21 cellular contexts compared by ENCODE assay signal in genomic region chr12:127078577-127079350, GRCh38.
DNase-seq lines count a peak whose midpoint lies in the region; ATAC-seq, FAIRE-seq and TF ChIP-seq lines count a peak whose summit lies in the region.
"Had no signal": no experiment of that assay in that cellular context is flagged by ENCODE, and none has a peak within 500 bp of the region (broad histone marks: within the 10 kb centered on the region; RNA-seq: fewer than 3 reads in every experiment).

No MANE protein-coding gene starts in this region.

- 0 out of 2 replicates have a peak overlapping the region, but pooled peaks have one; percentile 2 for H3K27ac ChIP-seq in GM23248
- no peak overlapping the region for H3K27ac ChIP-seq in endothelial cell of umbilical vein (ENCODE audit: insufficient read depth, low read depth, low read length)
- no peak overlapping the region for H3K27ac ChIP-seq in right lobe of liver
- H3K27ac ChIP-seq in colonic mucosa, result no peak overlapping the region

- peak; percentile 43 for DNase-seq in AG10803 (ENCODE audit: low read depth)
- peak; percentile 69 for DNase-seq in GM23248
- peak; percentile 1 for DNase-seq in endothelial cell of umbilical vein (ENCODE audit: low read depth, low spot score)
- no peak for DNase-seq in right lobe of liver
- DNase-seq in activated T-cell treated with anti-CD3 and anti-CD28 coated beads, Interleukin-2, amount 50 U/mL, for 1 hour, result no peak
- DNase-seq in colonic mucosa, result no peak
- DNase-seq: AML-193; DMS79 treated with DMSO at 0.1 percent for 48 hours; HCEC 1CT; Karpas-422; NCI-H1092; NCI-H146; NCI-H2029 treated with DMSO at 0.1 percent for 48 hours; NCI-H2171; NCI-H446 treated with DMSO at 0.1 percent for 48 hours; NCI-H69; NK-92 treated with Interleukin-12 subunit alpha and Interleukin-12 subunit beta, amount 100 ng/mL, for 24 hours; OCI-M1; SHP77 had no signal

- dilution Hi-C loops in endothelial cell of umbilical vein (cut with MboI; ENCODE audit: extremely low pct_ligation_motif_present, low sequenced_read_pairs), result no loop called here

- no peak overlapping the region for H3K4me2 ChIP-seq in GM23248 (ENCODE audit: unreplicated experiment)
- no peak overlapping the region for H3K4me2 ChIP-seq in endothelial cell of umbilical vein (ENCODE audit: insufficient read depth, low read length)

- ATAC-seq in right lobe of liver (peak; percentile 46 to 76 (median 63)), GM21576 (IDR thresholded peaks at IDR 0.05; ENCODE audit: unreplicated experiment) (no peak)

- no peaks in the 10 kb centered on the region for H3K9me1 ChIP-seq in endothelial cell of umbilical vein (replicated peaks; ENCODE audit: control insufficient read depth, extremely low read depth, insufficient read depth, low read length)

- CTCF ChIA-PET in endothelial cell of umbilical vein (lab: Charles Lee), result no interaction called here

- H3K9me2 ChIP-seq in GM23248 (ENCODE audit: insufficient read depth), result no peaks in the 10 kb centered on the region

- H2AFZ ChIP-seq in GM23248, result peak overlapping the region; percentile 29; the same call in 1 of the 2 replicates
- no peak overlapping the region for H2AFZ ChIP-seq in endothelial cell of umbilical vein (ENCODE audit: low read depth, low read length)

- peaks cover 15% of the 10 kb centered on the region for H3K4me1 ChIP-seq in GM23248 (ENCODE audit: insufficient read depth)
- H3K4me1 ChIP-seq in endothelial cell of umbilical vein (ENCODE audit: control insufficient read depth, extremely low read depth, insufficient read depth, low read length), result peaks cover 3% of the 10 kb centered on the region
- peaks cover 0 to 10% (median 4%) of the 10 kb centered on the region in 4 donors for H3K4me1 ChIP-seq in right lobe of liver
- H3K4me1 ChIP-seq in colonic mucosa, result peaks cover 3% of the 10 kb centered on the region

- in situ Hi-C loops in GM23248 (cut with MboI), result no loop called here

- H3K79me2 ChIP-seq in GM23248 (ENCODE audit: insufficient read depth) (no peaks in the 10 kb centered on the region), endothelial cell of umbilical vein (ENCODE audit: control insufficient read depth, insufficient read depth, low read length) (no peaks in the 10 kb centered on the region)

- 28 to 32% methylated on average over 5 of the region's 5 CpGs for WGBS in GM23248 (ENCODE audit: low coverage in 1 of 2, low lambda C conversion rate in 2 of 2, missing lambda C conversion rate in 2 of 2), 2 experiments
- WGBS in right lobe of liver (ENCODE audit: insufficient coverage, low coverage, low lambda C conversion rate, missing lambda C conversion rate), result 40% methylated on average over 4 of the region's 5 CpGs

- no TSS peak for BruUV-seq in endothelial cell of umbilical vein (replicated peaks; lab: Mats Ljungman, UMichigan)

- no peaks in the 10 kb centered on the region for H3K36me3 ChIP-seq in GM23248 (ENCODE audit: low read depth)
- H3K36me3 ChIP-seq in endothelial cell of umbilical vein (ENCODE audit: control insufficient read depth in 2 of 2, extremely low read depth in 1 of 2, insufficient read depth in 2 of 2, low read length in 2 of 2), result no peaks in the 10 kb centered on the region
- no peaks in the 10 kb centered on the region for H3K36me3 ChIP-seq in right lobe of liver
- no peaks in the 10 kb centered on the region for H3K36me3 ChIP-seq in colonic mucosa

- intact Hi-C loops in endothelial cell of umbilical vein (cut with micrococcal nuclease), result no loop called here
- intact Hi-C loops in right lobe of liver (cut with DNase I), result no loop called here
- intact Hi-C loops in colonic mucosa (cut with DNase I), result no loop called here

- TF ChIP-seq CTCF in AG10803 (conservative IDR thresholded peaks at IDR 0.05; ENCODE audit: low read length), result no peak
- no peak for TF ChIP-seq CTCF in endothelial cell of umbilical vein (IDR thresholded peaks at IDR 0.05; ENCODE audit: extremely low read depth in 1 of 2, insufficient read depth in 1 of 2, low read depth in 1 of 2, low read length in 2 of 2)
- no peak for TF ChIP-seq CTCF in right lobe of liver (IDR thresholded peaks at IDR 0.05)
- TF ChIP-seq CTCF in colonic mucosa (IDR thresholded peaks at IDR 0.05), result no peak

- no peak overlapping the region for H3K4me3 ChIP-seq in AG10803 (ENCODE audit: low read length)
- no peak overlapping the region for H3K4me3 ChIP-seq in GM23248
- H3K4me3 ChIP-seq in endothelial cell of umbilical vein (replicated peaks in 1 of 3; ENCODE audit: insufficient read depth in 1 of 3, low read depth in 1 of 3, low read length in 3 of 3), result no peak overlapping the region
- H3K4me3 ChIP-seq in right lobe of liver, result no peak overlapping the region
- no peak overlapping the region for H3K4me3 ChIP-seq in colonic mucosa

- H3K9me3 ChIP-seq in GM23248 (ENCODE audit: low read depth) (no peaks in the 10 kb centered on the region), endothelial cell of umbilical vein (replicated peaks; ENCODE audit: control insufficient read depth, insufficient read depth, low read length) (no peaks in the 10 kb centered on the region), right lobe of liver (no peaks in the 10 kb centered on the region), colonic mucosa (no peaks in the 10 kb centered on the region)

- POLR2A ChIA-PET in endothelial cell of umbilical vein (lab: Charles Lee), result no interaction called here

- H3K9ac ChIP-seq in GM23248, result no peak overlapping the region
- no peak overlapping the region for H3K9ac ChIP-seq in endothelial cell of umbilical vein (replicated peaks; ENCODE audit: extremely low read depth, insufficient read depth, low read length)
- H3K9ac ChIP-seq in colonic mucosa (ENCODE audit: low read depth in 2 of 2, low read length in 2 of 2), result no peak overlapping the region

- H3K27me3 ChIP-seq in GM23248 (replicated peaks; ENCODE audit: insufficient read depth) (no peaks in the 10 kb centered on the region), endothelial cell of umbilical vein (ENCODE audit: control insufficient read depth in 2 of 2, insufficient read depth in 2 of 2, low read length in 2 of 2) (no peaks in the 10 kb centered on the region), right lobe of liver (no peaks in the 10 kb centered on the region), colonic mucosa (no peaks in the 10 kb centered on the region)

- no peaks in the 10 kb centered on the region for H4K20me1 ChIP-seq in GM23248 (ENCODE audit: insufficient read depth)
- H4K20me1 ChIP-seq in endothelial cell of umbilical vein (replicated peaks; ENCODE audit: control insufficient read depth, extremely low read depth, insufficient read depth, low read length), result no peaks in the 10 kb centered on the region

- FAIRE-seq in endothelial cell of umbilical vein (lab: Jason Lieb, UNC), result no peak
- FAIRE-seq: HTR-8/SVneo had no signal

- TF ChIP-seq POLR2A in endothelial cell of umbilical vein (IDR thresholded peaks at IDR 0.05; ENCODE audit: low read depth, low read length) (no peak), right lobe of liver (IDR thresholded peaks at IDR 0.05) (no peak)

- H3F3A ChIP-seq in GM23248 (ENCODE audit: insufficient read depth), result no peaks in the 10 kb centered on the region

TF ChIP-seq in endothelial cell of umbilical vein, 7 proteins besides CTCF, POLR2A, EP300 and RAD21:
- TF ChIP-seq POLR2AphosphoS5 (IDR thresholded peaks at IDR 0.05; ENCODE audit: insufficient read depth, low read depth, low read length) (no peak), JUN (IDR thresholded peaks at IDR 0.05; ENCODE audit: borderline replicate concordance, insufficient read depth, insufficient read length, low read depth) (no peak), MYC (IDR thresholded peaks at IDR 0.05; ENCODE audit: low read depth, low read length) (no peak), MAX (IDR thresholded peaks at IDR 0.05; ENCODE audit: insufficient read depth, insufficient read length) (no peak), EZH2 (IDR thresholded peaks at IDR 0.05; ENCODE audit: borderline replicate concordance, low read depth, low read length, severe bottlenecking) (no peak), FOS (IDR thresholded peaks at IDR 0.05; ENCODE audit: borderline replicate concordance, insufficient read depth, low read length) (no peak), GATA2 (IDR thresholded peaks at IDR 0.05; ENCODE audit: insufficient read depth, insufficient read length, low read depth, low read length) (no peak)

Comparison
In these comparisons a context has a peak if more than half of its experiments do, and no peak if none do; other contexts are left out.
1. DNase-seq: peak in AG10803 (single experiment), GM23248 (single experiment) and endothelial cell of umbilical vein (single experiment); none in right lobe of liver (0 of 3), activated T-cell treated with anti-CD3 and anti-CD28 coated beads, Interleukin-2, amount 50 U/mL, for 1 hour (single experiment) and colonic mucosa (single experiment).